ENCODE assay signal across 30 cellular contexts in genomic region chr11:75781296-75781695, GRCh38.
"Had no signal": no experiment of that assay in that cellular context is flagged by ENCODE, and none has a peak within 500 bp of the region (broad histone marks: within the 10 kb centered on the region; RNA-seq: fewer than 3 reads in every experiment).

No MANE protein-coding gene starts in this region.

- ATAC-seq: activated CD4-positive, alpha-beta T cell treated with anti-CD3 and anti-CD28 coated beads for 36 hours; activated CD8-positive, alpha-beta memory T cell treated with anti-CD3 and anti-CD28 coated beads, Interleukin-2, amount 10 ng/mL, durations not matched to agents 7 days and 5 days; activated CD8-positive, alpha-beta T cell treated with anti-CD3 and anti-CD28 coated beads, Interleukin-2, amount 10 ng/mL, durations not matched to agents 7 days and 5 days; activated naive CD8-positive, alpha-beta T cell treated with anti-CD3 and anti-CD28 coated beads, Interleukin-2, amount 50 U/mL, for 24 hours; esophagus mucosa; gastrocnemius medialis; heart left ventricle; T-helper 17 cell had no signal

- H3K27me3 ChIP-seq: adrenal gland, ascending aorta, breast epithelium, cardiac muscle cell, dorsolateral prefrontal cortex, gastrocnemius medialis, heart left ventricle had no signal

- H3K4me1 ChIP-seq: adrenal gland, ascending aorta, breast epithelium, gastrocnemius medialis had no signal

- H3K4me3 ChIP-seq: adrenal gland, ascending aorta, breast epithelium, cardiac muscle cell, coronary artery, dorsolateral prefrontal cortex, gastrocnemius medialis, heart left ventricle had no signal

- H3K27ac ChIP-seq: adrenal gland, ascending aorta, breast epithelium, cardiac muscle cell, coronary artery, dorsolateral prefrontal cortex, gastrocnemius medialis, heart left ventricle had no signal

- H3K36me3 ChIP-seq: adrenal gland, ascending aorta, breast epithelium, cardiac muscle cell, gastrocnemius medialis, heart left ventricle had no signal

- H3K9me3 ChIP-seq: adrenal gland, ascending aorta, breast epithelium, gastrocnemius medialis, heart left ventricle had no signal

- DNase-seq: activated CD4-positive, alpha-beta memory T cell treated with anti-CD3 and anti-CD28 coated beads for 36 hours; activated CD4-positive, alpha-beta T cell treated with anti-CD3 and anti-CD28 coated beads for 36 hours; activated CD4-positive, alpha-beta T cell treated with anti-CD3 and anti-CD28 coated beads, Interleukin-2, amount 10 ng/mL, durations not matched to agents 24 days and 14 days; activated CD4-positive, CD25-positive, alpha-beta regulatory T cell; activated CD4-positive, CD25-positive, alpha-beta regulatory T cell treated with anti-CD3 and anti-CD28 coated beads, Interleukin-2, amount 50 U/mL, for 72 hours; activated CD8-positive, alpha-beta memory T cell treated with anti-CD3 and anti-CD28 coated beads, Interleukin-2, amount 10 ng/mL, durations not matched to agents 7 days and 5 days; activated CD8-positive, alpha-beta memory T cell treated with anti-CD3 and anti-CD28 coated beads, Interleukin-2, amount 50 U/mL, for 4 hours; activated CD8-positive, alpha-beta T cell treated with anti-CD3 and anti-CD28 coated beads, Interleukin-2, amount 10 ng/mL, durations not matched to agents 7 days and 5 days; activated effector memory CD4-positive, alpha-beta T cell treated with anti-CD3 and anti-CD28 coated beads, Interleukin-2, amount 50 U/mL, for 16 hours; activated naive CD4-positive, alpha-beta T cell treated with anti-CD3 and anti-CD28 coated beads for 36 hours; activated naive CD8-positive, alpha-beta T cell treated with anti-CD3 and anti-CD28 coated beads for 36 hours; activated naive CD8-positive, alpha-beta T cell treated with anti-CD3 and anti-CD28 coated beads, Interleukin-2, amount 50 U/mL, for 24 hours; activated T-cell treated with anti-CD3 and anti-CD28 coated beads, Interleukin-2, amount 50 U/mL, for 1 hour; activated T-cell treated with anti-CD3 and anti-CD28 coated beads, Interleukin-2, amount 50 U/mL, for 48 hours; adrenal gland; amygdala; dorsolateral prefrontal cortex; effector memory CD4-positive, alpha-beta T cell; foreskin fibroblast; gastrocnemius medialis; glutamatergic neuron; heart left ventricle; T-helper 1 cell; T-helper 17 cell; T1000 had no signal
